1 cellular context compared by ENCODE assay signal in genomic region chr22:50485221-50486131, GRCh38.
TF ChIP-seq lines count a peak whose summit lies in the region.

No MANE protein-coding gene starts in this region.

TF ChIP-seq in HepG2, 621 proteins besides CTCF, POLR2A, EP300 and RAD21 (continued from another document and continues in another):
- TF ChIP-seq NFKB2 (CRISPR knock-in tag; IDR thresholded peaks at IDR 0.05; ENCODE audit: borderline replicate concordance) (no peak), RERE (CRISPR knock-in tag; IDR thresholded peaks at IDR 0.05; ENCODE audit: low read depth) (peak; percentile 32; the same call in 1 of the 2 replicates), CEBPZ (IDR thresholded peaks at IDR 0.05; ENCODE audit: low read length) (no peak), RCOR2 (CRISPR knock-in tag; IDR thresholded peaks at IDR 0.05) (no peak), ZNF10 (CRISPR knock-in tag; IDR thresholded peaks at IDR 0.05; ENCODE audit: borderline replicate concordance, low read depth) (no peak), ZBTB34 (CRISPR knock-in tag; IDR thresholded peaks at IDR 0.05) (no peak; the same call in 1 of the 2 replicates), MXD3 (CRISPR knock-in tag; IDR thresholded peaks at IDR 0.05) (peak; percentile 59), ZNF761 (CRISPR knock-in tag; conservative IDR thresholded peaks at IDR 0.05) (no peak; the same call in 1 of the 2 replicates), ZBTB26 (CRISPR knock-in tag; IDR thresholded peaks at IDR 0.05; ENCODE audit: borderline replicate concordance) (no peak), RARA (CRISPR knock-in tag; IDR thresholded peaks at IDR 0.05) (peak; percentile 76), ZFP41 (CRISPR knock-in tag; IDR thresholded peaks at IDR 0.05; ENCODE audit: borderline replicate concordance) (no peak), ZFP37 (CRISPR knock-in tag; IDR thresholded peaks at IDR 0.05; ENCODE audit: borderline replicate concordance) (no peak), ZNF577 (CRISPR knock-in tag; IDR thresholded peaks at IDR 0.05; ENCODE audit: borderline replicate concordance, low read depth) (no peak), ATAD3A (CRISPR knock-in tag; IDR thresholded peaks at IDR 0.05) (no peak), ZBTB7B (CRISPR knock-in tag; IDR thresholded peaks at IDR 0.05) (0 out of 2 replicates have a peak, but pooled peaks have one; percentile 45), ZMYM2 (CRISPR knock-in tag; IDR thresholded peaks at IDR 0.05) (0 out of 2 replicates have a peak, but pooled peaks have one; percentile 53), ZHX1 (CRISPR knock-in tag; IDR thresholded peaks at IDR 0.05; ENCODE audit: low read depth) (0 out of 2 replicates have a peak, but pooled peaks have one; percentile 17), GMEB1 (CRISPR knock-in tag; IDR thresholded peaks at IDR 0.05; ENCODE audit: borderline replicate concordance) (no peak), NFE2L2 (IDR thresholded peaks at IDR 0.05; ENCODE audit: low read length) (no peak), ZBTB49 (CRISPR knock-in tag; IDR thresholded peaks at IDR 0.05; ENCODE audit: borderline replicate concordance) (no peak), ETV5 (CRISPR knock-in tag; IDR thresholded peaks at IDR 0.05; ENCODE audit: borderline replicate concordance) (no peak), ZNF839 (CRISPR knock-in tag; IDR thresholded peaks at IDR 0.05; ENCODE audit: borderline replicate concordance) (no peak), ZNF333 (CRISPR knock-in tag; IDR thresholded peaks at IDR 0.05; ENCODE audit: borderline replicate concordance) (0 out of 2 replicates have a peak, but pooled peaks have one; percentile 19), ZNF124 (CRISPR knock-in tag; IDR thresholded peaks at IDR 0.05) (no peak), ZNF292 (CRISPR knock-in tag; IDR thresholded peaks at IDR 0.05; ENCODE audit: borderline replicate concordance, low read depth) (no peak)
